ENCODE assay signal across 22 cellular contexts in the genomic region with DNA sequence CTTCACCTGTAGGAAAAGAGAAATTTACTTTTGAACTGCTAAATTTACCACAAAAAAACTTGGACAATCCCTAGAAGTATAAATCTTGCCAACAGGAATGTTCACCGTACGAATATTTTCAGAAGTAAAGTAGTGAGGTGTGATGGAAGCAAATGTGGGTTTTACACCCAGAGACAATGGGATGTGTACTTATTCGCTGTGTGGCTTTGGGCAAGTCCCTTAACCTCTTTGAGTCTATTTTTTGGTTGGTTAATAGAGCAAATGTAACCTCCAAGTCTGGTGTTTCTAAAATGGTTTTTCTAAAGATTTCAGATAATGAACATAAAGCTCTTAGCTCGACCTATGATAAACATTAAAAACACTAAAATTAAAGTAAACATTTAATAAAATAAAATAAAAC. TPM values are rescaled to one million over a fixed set of nuclear protein-coding genes. Genes with fewer than 3 reads are reported as not detected.
A peak's percentile ranks its signal among the peaks of the same experiment; 100 is the strongest.
DNase-seq lines count a peak whose midpoint lies in the region; ATAC-seq and TF ChIP-seq lines count a peak whose summit lies in the region.
"Had no signal": no experiment of that assay in that cellular context is flagged by ENCODE, and none has a peak within 500 bp of the region (broad histone marks: within the 10 kb centered on the region; RNA-seq: fewer than 3 reads in every experiment).

No MANE protein-coding gene starts in this region.

- intact Hi-C loops in CD4-positive, alpha-beta T cell (cut with DNase I, micrococcal nuclease) = loop anchor here (2.0 to 10.0 kb wide), 4 partner anchors 38 to 509 kb away; no protein-coding TSS in a partner anchor

- H3K79me2 ChIP-seq in GM23338 (replicated peaks; ENCODE audit: insufficient read depth) = no peaks in the 10 kb centered on the region

- no peaks in the 10 kb centered on the region for H3K27me3 ChIP-seq in CD4-positive, alpha-beta T cell (ENCODE audit: control insufficient read depth, insufficient read depth, low read length)
- H3K27me3 ChIP-seq in GM23338 (ENCODE audit: insufficient read depth) = no peaks in the 10 kb centered on the region
- H3K27me3 ChIP-seq: BE2C, MG63, SJSA1 had no signal

- no peak overlapping the region for H2AFZ ChIP-seq in GM23338

- H3F3A ChIP-seq in GM23338 (replicated peaks; ENCODE audit: low read depth) = no peaks in the 10 kb centered on the region

- peaks cover 25% of the 10 kb centered on the region for H3K4me1 Mint-ChIP-seq in activated T-cell treated with anti-CD3 and anti-CD28 coated beads, Interleukin-2, amount 50 U/mL, for 4 hours (ENCODE audit: low read depth)
- peaks cover 31% of the 10 kb centered on the region for H3K4me1 Mint-ChIP-seq in CD4-positive, alpha-beta T cell (ENCODE audit: low read depth)
- no peaks in the 10 kb centered on the region for H3K4me1 Mint-ChIP-seq in GM23338
- H3K4me1 Mint-ChIP-seq in activated T-helper 17 cell treated with anti-CD3 and anti-CD28 coated beads, Interleukin-2, amount 50 U/mL, for 72 hours = peaks cover 4% of the 10 kb centered on the region

- no peak overlapping the region for H3K4me2 ChIP-seq in GM23338

- H3K9me2 ChIP-seq in GM23338 (ENCODE audit: insufficient read depth) = no peaks in the 10 kb centered on the region

- peaks cover 54% of the 10 kb centered on the region for H3K36me3 ChIP-seq in GM23338 (ENCODE audit: insufficient read depth)

- peak overlapping the region; percentile 63 for H3K4me3 Mint-ChIP-seq in activated T-cell treated with anti-CD3 and anti-CD28 coated beads, Interleukin-2, amount 50 U/mL, for 4 hours
- peak overlapping the region; percentile 30 for H3K4me3 Mint-ChIP-seq in CD4-positive, alpha-beta T cell
- no peak overlapping the region for H3K4me3 Mint-ChIP-seq in GM23338
- peak overlapping the region; percentile 25 for H3K4me3 Mint-ChIP-seq in activated T-helper 17 cell treated with anti-CD3 and anti-CD28 coated beads, Interleukin-2, amount 50 U/mL, for 72 hours
- H3K4me3 Mint-ChIP-seq: H9, HFFc6 had no signal

- H3K36me3 Mint-ChIP-seq in activated T-cell treated with anti-CD3 and anti-CD28 coated beads, Interleukin-2, amount 50 U/mL, for 4 hours (ENCODE audit: insufficient read depth) = peaks cover 54% of the 10 kb centered on the region
- H3K36me3 Mint-ChIP-seq in CD4-positive, alpha-beta T cell (ENCODE audit: low read depth) = peaks cover 92% of the 10 kb centered on the region
- peaks cover 74% of the 10 kb centered on the region for H3K36me3 Mint-ChIP-seq in GM23338 (ENCODE audit: low read depth)
- peaks cover 98% of the 10 kb centered on the region for H3K36me3 Mint-ChIP-seq in activated T-helper 17 cell treated with anti-CD3 and anti-CD28 coated beads, Interleukin-2, amount 50 U/mL, for 72 hours (ENCODE audit: low read depth)

- H3K27ac Mint-ChIP-seq in CD4-positive, alpha-beta T cell = peak overlapping the region; percentile 47
- peak overlapping the region; percentile 70 for H3K27ac Mint-ChIP-seq in GM23338
- no peak overlapping the region for H3K27ac Mint-ChIP-seq in activated T-helper 17 cell treated with anti-CD3 and anti-CD28 coated beads, Interleukin-2, amount 50 U/mL, for 72 hours
- H3K27ac Mint-ChIP-seq: H9, HFFc6 had no signal

- H3K27me3 Mint-ChIP-seq in activated T-cell treated with anti-CD3 and anti-CD28 coated beads, Interleukin-2, amount 50 U/mL, for 4 hours (ENCODE audit: low read depth) = no peaks in the 10 kb centered on the region
- H3K27me3 Mint-ChIP-seq in CD4-positive, alpha-beta T cell = no peaks in the 10 kb centered on the region
- H3K27me3 Mint-ChIP-seq in GM23338 (ENCODE audit: insufficient read depth, low read depth, poor library complexity) = no peaks in the 10 kb centered on the region
- H3K27me3 Mint-ChIP-seq in activated T-helper 17 cell treated with anti-CD3 and anti-CD28 coated beads, Interleukin-2, amount 50 U/mL, for 72 hours = no peaks in the 10 kb centered on the region

- H3K4me1 ChIP-seq in GM23338 (ENCODE audit: insufficient read depth) = no peaks in the 10 kb centered on the region
- H3K4me1 ChIP-seq: BE2C, SJSA1 had no signal

- CTCF ChIA-PET in CD4-positive, alpha-beta T cell (lab: Charles Lee) = no interaction called here

- TF ChIP-seq CTCF in CD4-positive, alpha-beta T cell (IDR thresholded peaks at IDR 0.05) = no peak
- no peak for TF ChIP-seq CTCF in GM23338 (conservative IDR thresholded peaks at IDR 0.05; ENCODE audit: low read depth in 2 of 2)

- no peaks in the 10 kb centered on the region for H3K9me3 ChIP-seq in CD4-positive, alpha-beta T cell (ENCODE audit: control insufficient read depth, low read length)
- H3K9me3 ChIP-seq: BE2C, MG63, SJSA1 had no signal

- H4K20me1 ChIP-seq in GM23338 (replicated peaks; ENCODE audit: insufficient read depth) = no peaks in the 10 kb centered on the region; the same call in none of the 2 replicates

- H3K9me3 Mint-ChIP-seq in activated T-cell treated with anti-CD3 and anti-CD28 coated beads, Interleukin-2, amount 50 U/mL, for 4 hours = no peaks in the 10 kb centered on the region
- H3K9me3 Mint-ChIP-seq in CD4-positive, alpha-beta T cell = no peaks in the 10 kb centered on the region
- H3K9me3 Mint-ChIP-seq in GM23338 = no peaks in the 10 kb centered on the region
- H3K9me3 Mint-ChIP-seq in activated T-helper 17 cell treated with anti-CD3 and anti-CD28 coated beads, Interleukin-2, amount 50 U/mL, for 72 hours = no peaks in the 10 kb centered on the region
- H3K9me3 Mint-ChIP-seq: H9, HFFc6 had no signal

- DNase-seq in activated T-cell treated with anti-CD3 and anti-CD28 coated beads, Interleukin-2, amount 50 U/mL, for 4 hours = no peak
- DNase-seq in activated T-cell treated with anti-CD3 and anti-CD28 coated beads for 4 hours = no peak
- no peak for DNase-seq in CD4-positive, alpha-beta T cell
- no peak for DNase-seq in GM23338 (ENCODE audit: low spot score)
- DNase-seq: BE2C, DMS153, H9, HFFc6, MG63, NCI-H1417, NCI-H187 treated with DMSO at 0.1 percent for 48 hours, NCI-H2107, NCI-H446 treated with DMSO at 0.1 percent for 48 hours, NCI-H526 treated with DMSO at 0.1 percent for 48 hours, OCI-M1 had no signal

- no peak overlapping the region for H3K4me3 ChIP-seq in GM23338
- H3K4me3 ChIP-seq: K562, MG63, SJSA1 had no signal

- H3K27ac ChIP-seq in CD4-positive, alpha-beta T cell (ENCODE audit: low read depth, low read length) = no peak overlapping the region
- H3K27ac ChIP-seq in GM23338 (ENCODE audit: low read depth) = no peak overlapping the region
- H3K27ac ChIP-seq: SJSA1 had no signal

- ATAC-seq in activated T-cell treated with anti-CD3 and anti-CD28 coated beads, Interleukin-2, amount 50 U/mL, for 4 hours = no peak
- ATAC-seq in CD4-positive, alpha-beta T cell (ENCODE audit: poor library complexity) = no peak
- ATAC-seq in GM23338 (no peak), GM21528 (IDR thresholded peaks at IDR 0.05; ENCODE audit: low FRiP score, unreplicated experiment) (no peak), GM18519 (IDR thresholded peaks at IDR 0.05; ENCODE audit: low FRiP score, unreplicated experiment) (no peak), GM18502 (IDR thresholded peaks at IDR 0.05; ENCODE audit: poor library complexity, unreplicated experiment) (no peak)
- ATAC-seq in activated T-helper 17 cell treated with anti-CD3 and anti-CD28 coated beads, Interleukin-2, amount 50 U/mL, for 72 hours (replicated peaks) = no peak
- ATAC-seq: HepG2, K562 had no signal

- POLR2A ChIA-PET in CD4-positive, alpha-beta T cell (lab: Charles Lee) = interaction anchor here (0.7 to 2.4 kb wide), 3 partner anchors 18 to 51 kb away, joined by 3 to 8 read pairs (median 6); no protein-coding TSS in a partner anchor

TF ChIP-seq in GM23338, 12 proteins besides CTCF, POLR2A, EP300 and RAD21 (continues in another document):
- TF ChIP-seq JUNB (IDR thresholded peaks at IDR 0.05; ENCODE audit: unreplicated experiment) (no peak), ZNF331 (CRISPR knock-in tag; IDR thresholded peaks at IDR 0.05; ENCODE audit: low read depth) (no peak)

RNA-seq across cellular contexts. Expression of gene PRG4, which starts 27.8 kb away (rescaled TPM):
- 1 to 10 TPM in 1 of 3 donors, under 1 TPM in 2; 0.21 to 3.0 (median 0.40) TPM for total RNA-seq in activated T-cell treated with anti-CD3 and anti-CD28 coated beads, Interleukin-2, amount 50 U/mL, for 4 hours
- under 1 TPM; 0.06 to 0.08 TPM for total RNA-seq in CD4-positive, alpha-beta T cell
- 0.07 TPM in 1 of 2 replicates, not detected in the other for total RNA-seq in GM23338 (2014; rRNA removed; shearing (Covaris generic))
- polyA plus RNA-seq in GM23338 (2016; fragmentation: Nextera tagmentation; extraction: Ambion mirVana) = 0.11 and 0.12 TPM in 2 replicates
- 1 to 10 TPM; 1.7 to 4.8 TPM for total RNA-seq in activated T-helper 17 cell treated with anti-CD3 and anti-CD28 coated beads, Interleukin-2, amount 50 U/mL, for 72 hours
- total RNA-seq: SJSA1 had no signal

RNA-seq across cellular contexts. Expression of gene TPR, which starts 51.2 kb away (rescaled TPM):
- total RNA-seq in activated T-cell treated with anti-CD3 and anti-CD28 coated beads, Interleukin-2, amount 50 U/mL, for 4 hours = 100 to 1,000 TPM; 108 to 120 (median 118) TPM
- total RNA-seq in CD4-positive, alpha-beta T cell = 10 to 100 TPM; 82.3 to 91.3 TPM
- total RNA-seq in GM23338 (2014; rRNA removed; shearing (Covaris generic)) = 75.8 and 108 TPM in 2 replicates
- 164 and 220 TPM in 2 replicates for polyA plus RNA-seq in GM23338 (2016; fragmentation: Nextera tagmentation; extraction: Ambion mirVana)
- total RNA-seq in activated T-helper 17 cell treated with anti-CD3 and anti-CD28 coated beads, Interleukin-2, amount 50 U/mL, for 72 hours = 100 to 1,000 TPM; 147 to 156 TPM

RNA-seq across cellular contexts. Expression of gene ODR4, which starts 51.8 kb away (rescaled TPM):
- 10 to 100 TPM; 15.1 to 17.4 (median 16.2) TPM for total RNA-seq in activated T-cell treated with anti-CD3 and anti-CD28 coated beads, Interleukin-2, amount 50 U/mL, for 4 hours
- 10 to 100 TPM; 21.3 to 24.5 TPM for total RNA-seq in CD4-positive, alpha-beta T cell
- 8.6 and 17.3 TPM in 2 replicates for total RNA-seq in GM23338 (2014; rRNA removed; shearing (Covaris generic))
- 14.7 and 18.9 TPM in 2 replicates for polyA plus RNA-seq in GM23338 (2016; fragmentation: Nextera tagmentation; extraction: Ambion mirVana)
- total RNA-seq in activated T-helper 17 cell treated with anti-CD3 and anti-CD28 coated beads, Interleukin-2, amount 50 U/mL, for 72 hours = 10 to 100 TPM; 14.0 to 17.7 TPM
